Comparison of ENCODE assay signal across 1 cellular context in genomic region chr18:35063875-35064274, GRCh38.
TF ChIP-seq lines count a peak whose summit lies in the region.

No MANE protein-coding gene starts in this region.

TF ChIP-seq in GM12878, 131 proteins besides CTCF, POLR2A, EP300 and RAD21:
- TF ChIP-seq PRDM15 (CRISPR knock-in tag; IDR thresholded peaks at IDR 0.05) (no peak), ZNF687 (IDR thresholded peaks at IDR 0.05) (no peak), MXI1 (IDR thresholded peaks at IDR 0.05; ENCODE audit: low read depth, low read length) (no peak), ZNF384 (IDR thresholded peaks at IDR 0.05; ENCODE audit: borderline replicate concordance, low read depth, low read length) (peak; percentile 69), ZSCAN29 (IDR thresholded peaks at IDR 0.05) (no peak), BHLHE40 (IDR thresholded peaks at IDR 0.05; ENCODE audit: borderline replicate concordance in 1 of 2, low read depth in 2 of 2, low read length in 1 of 2) (no peak), SREBF2 (IDR thresholded peaks at IDR 0.05; ENCODE audit: low read length) (no peak), ATF2 (IDR thresholded peaks at IDR 0.05; ENCODE audit: low read length) (no peak)
